Comparison of ENCODE assay signal across 18 cellular contexts in the genomic region with DNA sequence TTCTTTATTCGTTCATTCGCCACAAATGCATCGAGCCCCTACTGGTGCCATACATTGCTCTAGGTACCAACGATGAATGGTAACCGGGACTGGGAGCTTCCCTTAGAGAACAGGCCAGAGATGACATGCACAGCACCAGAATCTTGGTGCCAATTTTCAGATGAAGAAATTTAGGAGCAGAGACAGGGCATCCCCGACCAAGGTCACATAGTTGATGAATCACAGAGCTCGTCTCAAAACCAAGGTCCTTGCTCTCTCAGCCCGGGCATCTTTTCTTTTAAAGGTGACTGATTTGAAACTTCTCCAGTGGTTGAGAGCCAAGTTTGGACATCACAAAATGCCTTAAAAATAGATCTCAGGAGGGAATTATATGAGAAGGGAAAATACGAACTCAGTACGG.
"Had no signal": no experiment of that assay in that cellular context is flagged by ENCODE, and none has a peak within 500 bp of the region (broad histone marks: within the 10 kb centered on the region; RNA-seq: fewer than 3 reads in every experiment).

No MANE protein-coding gene starts in this region.

- H3K9me3 ChIP-seq: ascending aorta, mucosa of descending colon, testis, upper lobe of right lung had no signal

- H3K36me3 Mint-ChIP-seq: activated naive CD8-positive, alpha-beta T cell treated with anti-CD3 and anti-CD28 coated beads, Interleukin-2, amount 10 ng/mL, durations not matched to agents 7 days and 5 days; T-cell had no signal

- H3K27me3 ChIP-seq: ascending aorta, testis, upper lobe of right lung had no signal

- H3K4me1 ChIP-seq: ascending aorta, left ventricle myocardium inferior, testis, upper lobe of right lung had no signal

- H3K27ac ChIP-seq: ascending aorta, left ventricle myocardium inferior, testis, upper lobe of right lung had no signal

- ATAC-seq: effector memory CD8-positive, alpha-beta T cell; mucosa of descending colon; naive thymus-derived CD4-positive, alpha-beta T cell; right cardiac atrium; T-cell; upper lobe of right lung had no signal

- H3K4me3 Mint-ChIP-seq: activated naive CD8-positive, alpha-beta T cell treated with anti-CD3 and anti-CD28 coated beads, Interleukin-2, amount 10 ng/mL, durations not matched to agents 7 days and 5 days; effector memory CD8-positive, alpha-beta T cell; naive thymus-derived CD4-positive, alpha-beta T cell; stimulated activated naive CD8-positive, alpha-beta T cell treated with anti-CD3 and anti-CD28 coated beads, Interleukin-15, Interleukin-2, amounts not matched to agents 100 ng/mL and 50 ng/mL, for 24 hours; T-cell had no signal

- DNase-seq: activated CD4-positive, alpha-beta T cell treated with anti-CD3 and anti-CD28 coated beads, Interleukin-2, amount 50 U/mL, for 1 hour; activated naive CD8-positive, alpha-beta T cell treated with anti-CD3 and anti-CD28 coated beads, Interleukin-2, amount 10 ng/mL, durations not matched to agents 7 days and 5 days; dermis blood vessel endothelial cell; effector memory CD8-positive, alpha-beta T cell; left ventricle myocardium inferior; naive thymus-derived CD4-positive, alpha-beta T cell; occipital lobe; right cardiac atrium; small intestine; stimulated activated CD4-positive, alpha-beta T cell treated with anti-CD3 and anti-CD28 coated beads, Interleukin-4, amount 100 ng/mL, for 4 hours; T-cell; T-helper 9 cell; upper lobe of right lung had no signal

- H3K27ac Mint-ChIP-seq: activated naive CD8-positive, alpha-beta T cell treated with anti-CD3 and anti-CD28 coated beads, Interleukin-2, amount 10 ng/mL, durations not matched to agents 7 days and 5 days; effector memory CD8-positive, alpha-beta T cell; naive thymus-derived CD4-positive, alpha-beta T cell; progenitor cell of endocrine pancreas; stimulated activated naive CD8-positive, alpha-beta T cell treated with anti-CD3 and anti-CD28 coated beads, Interleukin-15, Interleukin-2, amounts not matched to agents 100 ng/mL and 50 ng/mL, for 24 hours; T-cell had no signal

- H3K4me1 Mint-ChIP-seq: activated naive CD8-positive, alpha-beta T cell treated with anti-CD3 and anti-CD28 coated beads, Interleukin-2, amount 10 ng/mL, durations not matched to agents 7 days and 5 days; naive thymus-derived CD4-positive, alpha-beta T cell; T-cell had no signal

- H3K9me3 Mint-ChIP-seq: activated naive CD8-positive, alpha-beta T cell treated with anti-CD3 and anti-CD28 coated beads, Interleukin-2, amount 10 ng/mL, durations not matched to agents 7 days and 5 days; effector memory CD8-positive, alpha-beta T cell; stimulated activated naive CD8-positive, alpha-beta T cell treated with anti-CD3 and anti-CD28 coated beads, Interleukin-15, Interleukin-2, amounts not matched to agents 100 ng/mL and 50 ng/mL, for 24 hours had no signal

- H3K4me3 ChIP-seq: ascending aorta, left ventricle myocardium inferior, mucosa of descending colon, testis, upper lobe of right lung had no signal

- H3K36me3 ChIP-seq: ascending aorta, left ventricle myocardium inferior, upper lobe of right lung had no signal
